ENCODE assay signal across 1 cellular context in genomic region chr14:44658389-44658696, GRCh38.
TF ChIP-seq lines count a peak whose summit lies in the region.

No MANE protein-coding gene starts in this region.

TF ChIP-seq in HepG2, 621 proteins besides CTCF, POLR2A, EP300 and RAD21 (continued from another document):
- TF ChIP-seq ZNF687 (CRISPR knock-in tag; IDR thresholded peaks at IDR 0.05) (no peak), HDAC6 (IDR thresholded peaks at IDR 0.05; ENCODE audit: low read depth, low read length) (no peak), MZF1 (CRISPR knock-in tag; IDR thresholded peaks at IDR 0.05; ENCODE audit: borderline replicate concordance) (no peak), ZNF343 (CRISPR knock-in tag; IDR thresholded peaks at IDR 0.05) (no peak), ZNF747 (CRISPR knock-in tag; IDR thresholded peaks at IDR 0.05; ENCODE audit: borderline replicate concordance) (no peak), ADNP (CRISPR knock-in tag; IDR thresholded peaks at IDR 0.05) (no peak), ZNF7 (CRISPR knock-in tag; IDR thresholded peaks at IDR 0.05) (no peak), KDM5B (CRISPR knock-in tag; IDR thresholded peaks at IDR 0.05; ENCODE audit: borderline replicate concordance) (no peak), GFI1 (CRISPR knock-in tag; IDR thresholded peaks at IDR 0.05; ENCODE audit: borderline replicate concordance) (no peak), ZBTB8A (CRISPR knock-in tag; IDR thresholded peaks at IDR 0.05; ENCODE audit: borderline replicate concordance, low read depth) (no peak), ZKSCAN5 (CRISPR knock-in tag; IDR thresholded peaks at IDR 0.05) (no peak), MAZ (IDR thresholded peaks at IDR 0.05; ENCODE audit: borderline replicate concordance, low read depth, low read length) (no peak), MAZ (CRISPR knock-in tag; IDR thresholded peaks at IDR 0.05; ENCODE audit: low read depth) (no peak), KAT7 (CRISPR knock-in tag; IDR thresholded peaks at IDR 0.05; ENCODE audit: borderline replicate concordance) (no peak), NR1H2 (CRISPR knock-in tag; IDR thresholded peaks at IDR 0.05; ENCODE audit: borderline replicate concordance, low read depth) (no peak), PHB2 (IDR thresholded peaks at IDR 0.05; ENCODE audit: partially characterized antibody) (no peak), CHCHD3 (CRISPR knock-in tag; IDR thresholded peaks at IDR 0.05) (no peak)
